28 cellular contexts compared by ENCODE assay signal in the genomic region with DNA sequence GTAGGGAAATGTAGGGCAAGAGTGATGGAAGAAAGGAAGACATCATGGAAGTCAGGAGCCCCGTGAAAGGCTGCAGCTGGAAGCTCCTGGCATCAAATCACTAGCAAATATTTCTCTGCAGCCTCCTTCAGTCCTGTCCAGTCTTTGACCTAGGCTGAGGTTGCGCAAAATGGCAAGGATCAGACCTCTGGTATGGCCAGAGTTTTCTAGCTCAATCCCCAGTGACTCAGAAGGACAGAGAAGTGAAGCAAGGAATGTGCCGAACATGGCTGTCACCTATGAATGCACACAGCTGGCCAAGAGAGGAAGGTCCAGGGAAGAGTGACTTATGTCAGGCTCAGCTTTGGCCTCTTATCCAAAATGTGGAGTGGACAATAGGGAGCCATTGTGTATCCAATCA.
"Had no signal": no experiment of that assay in that cellular context is flagged by ENCODE, and none has a peak within 500 bp of the region (broad histone marks: within the 10 kb centered on the region; RNA-seq: fewer than 3 reads in every experiment).

No MANE protein-coding gene starts in this region.

- H3K4me1 ChIP-seq: adrenal gland, body of pancreas, colonic mucosa, esophagus squamous epithelium, gastroesophageal sphincter had no signal

- H3K36me3 ChIP-seq: adrenal gland, colonic mucosa, esophagus squamous epithelium, gastroesophageal sphincter, heart right ventricle, WERI-Rb-1 had no signal

- H3K4me3 ChIP-seq: adrenal gland, body of pancreas, colonic mucosa, esophagus squamous epithelium, gastroesophageal sphincter, heart right ventricle had no signal

- H3K27me3 ChIP-seq: adrenal gland, body of pancreas, colonic mucosa had no signal

- ATAC-seq: activated CD4-positive, alpha-beta T cell treated with anti-CD3 and anti-CD28 coated beads for 36 hours; activated CD4-positive, CD25-positive, alpha-beta regulatory T cell treated with anti-CD3 and anti-CD28 coated beads, Interleukin-2, amount 50 U/mL, for 24 hours; activated CD8-positive, alpha-beta memory T cell treated with anti-CD3 and anti-CD28 coated beads, Interleukin-2, amount 10 ng/mL, durations not matched to agents 7 days and 5 days; activated CD8-positive, alpha-beta T cell treated with anti-CD3 and anti-CD28 coated beads, Interleukin-2, amount 10 ng/mL, durations not matched to agents 7 days and 5 days; activated naive CD8-positive, alpha-beta T cell treated with anti-CD3 and anti-CD28 coated beads, Interleukin-2, amount 50 U/mL, for 24 hours; body of pancreas; gastroesophageal sphincter; heart right ventricle had no signal

- H3K27ac ChIP-seq: adrenal gland, body of pancreas, colonic mucosa, epithelial cell of prostate, esophagus squamous epithelium, gastroesophageal sphincter, heart right ventricle, WERI-Rb-1 had no signal

- H3K9me3 ChIP-seq: adrenal gland, body of pancreas, colonic mucosa, esophagus squamous epithelium, gastroesophageal sphincter, heart right ventricle had no signal

- DNase-seq: activated B cell treated with CpG ODN at 0.5 μM for 24 hours; activated CD4-positive, alpha-beta memory T cell treated with anti-CD3 and anti-CD28 coated beads for 36 hours; activated CD4-positive, alpha-beta T cell treated with anti-CD3 and anti-CD28 coated beads for 36 hours; activated CD4-positive, alpha-beta T cell treated with anti-CD3 and anti-CD28 coated beads, Interleukin-2, amount 10 ng/mL, durations not matched to agents 24 days and 14 days; activated CD8-positive, alpha-beta memory T cell treated with anti-CD3 and anti-CD28 coated beads, Interleukin-2, amount 10 ng/mL, durations not matched to agents 7 days and 5 days; activated CD8-positive, alpha-beta memory T cell treated with anti-CD3 and anti-CD28 coated beads, Interleukin-2, amount 50 U/mL, for 4 hours; activated CD8-positive, alpha-beta T cell treated with anti-CD3 and anti-CD28 coated beads, Interleukin-2, amount 10 ng/mL, durations not matched to agents 7 days and 5 days; activated effector memory CD4-positive, alpha-beta T cell treated with anti-CD3 and anti-CD28 coated beads, Interleukin-2, amount 50 U/mL, for 16 hours; activated naive CD4-positive, alpha-beta T cell treated with anti-CD3 and anti-CD28 coated beads for 36 hours; activated naive CD8-positive, alpha-beta T cell treated with anti-CD3 and anti-CD28 coated beads for 36 hours; activated naive CD8-positive, alpha-beta T cell treated with anti-CD3 and anti-CD28 coated beads, Interleukin-2, amount 50 U/mL, for 24 hours; activated T-cell treated with anti-CD3 and anti-CD28 coated beads, Interleukin-2, amount 50 U/mL, for 1 hour; activated T-cell treated with anti-CD3 and anti-CD28 coated beads, Interleukin-2, amount 50 U/mL, for 48 hours; adrenal gland; amygdala; aorta; body of pancreas; caudate nucleus; colonic mucosa; effector CD8-positive, alpha-beta T cell; esophagus squamous epithelium; foreskin melanocyte; heart right ventricle; T-helper 2 cell; WERI-Rb-1 had no signal
